In the genomic region with DNA sequence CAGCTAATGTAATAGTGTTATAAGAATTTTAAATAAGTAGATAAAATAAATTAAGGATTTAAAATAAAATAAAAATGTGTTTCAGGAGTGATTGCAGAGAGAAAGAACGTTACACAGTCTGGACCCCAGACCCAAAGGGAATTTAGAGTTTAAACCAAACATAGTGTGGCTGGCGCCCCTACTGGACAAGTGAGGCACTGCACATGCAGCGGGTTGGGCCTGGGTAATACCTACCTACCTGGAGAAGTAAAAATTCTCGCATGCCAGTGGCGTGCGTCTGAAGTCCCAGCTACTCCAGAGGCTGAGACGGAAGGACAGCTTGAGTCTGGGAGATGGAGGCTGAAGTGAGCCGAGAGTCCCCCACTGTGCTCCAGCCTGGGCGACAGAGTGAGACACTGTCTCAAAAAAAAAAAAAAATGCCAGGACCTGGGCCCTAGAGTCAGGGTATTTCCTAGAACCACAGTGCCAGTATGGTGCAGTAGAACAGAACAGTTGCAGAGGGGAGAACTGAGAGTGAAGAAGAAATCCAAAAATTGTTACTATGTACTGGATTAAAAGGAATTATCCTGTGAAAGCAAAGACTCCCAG, we compare ENCODE assay signal across 8 cellular contexts.
DNase-seq lines count a peak whose midpoint lies in the region; ATAC-seq and TF ChIP-seq lines count a peak whose summit lies in the region.

No MANE protein-coding gene starts in this region.

- no peak overlapping the region for H3K4me3 ChIP-seq in GM12875 (ENCODE audit: low read depth, low read length)

- peaks cover 7% of the 10 kb centered on the region for H3K9me3 Mint-ChIP-seq in WTC11

- no peaks in the 10 kb centered on the region for H3K27me3 Mint-ChIP-seq in WTC11 (ENCODE audit: low read depth)

- CTCF ChIA-PET in WTC11 (lab: Charles Lee), result interaction anchor here (0.5 to 2.3 kb wide), 14 partner anchors 13 to 1030 kb away, joined by 3 to 9 read pairs (median 4); no protein-coding TSS in a partner anchor

- DNase-seq in WTC11 (ENCODE audit: low spot score), result peak; percentile 88
- peak; percentile 29 to 60 for DNase-seq in erythroblast (lab: John Stamatoyannopoulos, UW)
- DNase-seq in stimulated activated CD4-positive, alpha-beta T cell treated with anti-CD3 and anti-CD28 coated beads, Interleukin-4, amount 100 ng/mL, for 48 hours (ENCODE audit: low read depth in 2 of 2), result peak; percentile 30 to 61
- no peak for DNase-seq in glomerular visceral epithelial cell (ENCODE audit: extremely low spot score)
- DNase-seq in NCI-H187 (lab: John Stamatoyannopoulos, UW), result no peak

- ATAC-seq in HG02943 (IDR thresholded peaks at IDR 0.05; ENCODE audit: low read depth, unreplicated experiment) (peak; percentile 63), WTC11 (peak; percentile 94), GM21360 (IDR thresholded peaks at IDR 0.05; ENCODE audit: unreplicated experiment) (no peak)

- peak; percentile 90 for TF ChIP-seq CTCF in GM12875 (IDR thresholded peaks at IDR 0.05; ENCODE audit: borderline replicate concordance, insufficient read depth, low read depth, low read length)
- TF ChIP-seq CTCF in WTC11 (IDR thresholded peaks at IDR 0.05), result peak; percentile 99

- no peak overlapping the region for H3K27ac Mint-ChIP-seq in WTC11

- H3K36me3 Mint-ChIP-seq in WTC11, result 0 out of 2 replicates have a peak, but pooled peaks cover 2% of the 10 kb centered on the region

- POLR2A ChIA-PET in WTC11 (lab: Charles Lee), result no interaction called here

- no peak for TF ChIP-seq POLR2A in erythroblast (IDR thresholded peaks at IDR 0.05; ENCODE audit: low read length)

- H3K4me1 Mint-ChIP-seq in WTC11, result 0 out of 2 replicates have a peak, but pooled peaks cover 4% of the 10 kb centered on the region

- no peak overlapping the region for H3K4me3 Mint-ChIP-seq in WTC11

TF ChIP-seq in WTC11, 78 proteins besides CTCF, POLR2A, EP300 and RAD21:
- no peak for TF ChIP-seq ATF1 (CRISPR knock-in tag; IDR thresholded peaks at IDR 0.05)

Comparison
In these comparisons a context has a peak if more than half of its experiments do, and no peak if none do; other contexts are left out.
1. DNase-seq: peak in WTC11 (single experiment), erythroblast (2 of 2) and stimulated activated CD4-positive, alpha-beta T cell treated with anti-CD3 and anti-CD28 coated beads, Interleukin-4, amount 100 ng/mL, for 48 hours (2 of 2); none in glomerular visceral epithelial cell (single experiment) and NCI-H187 (0 of 2).